11 cellular contexts compared by ENCODE assay signal in the genomic region with DNA sequence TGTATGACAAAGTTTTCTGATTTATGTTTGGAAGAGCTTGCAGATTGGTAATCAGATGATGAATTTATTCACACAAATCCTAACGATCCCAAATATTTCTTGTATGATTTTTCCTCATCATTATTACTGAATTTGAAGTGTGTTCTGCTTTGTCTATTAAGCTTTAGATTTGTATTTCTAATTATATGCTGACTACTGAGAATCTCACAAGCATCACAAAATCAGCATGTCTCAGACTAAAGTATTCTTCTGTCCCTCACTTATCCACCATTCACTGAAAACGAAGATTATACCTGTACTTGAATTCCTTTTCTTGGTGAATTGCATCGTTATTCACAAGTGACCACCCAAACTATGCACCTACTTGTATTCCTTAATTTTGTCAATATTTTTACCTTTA.
"Had no signal": no experiment of that assay in that cellular context is flagged by ENCODE, and none has a peak within 500 bp of the region (broad histone marks: within the 10 kb centered on the region; RNA-seq: fewer than 3 reads in every experiment).

No MANE protein-coding gene starts in this region.

- ATAC-seq: GM23338, HCT116 had no signal

- H3K4me1 ChIP-seq: HAP-1 had no signal

- FAIRE-seq: H1, H54 had no signal

- H3K4me3 ChIP-seq: GM23248, GM23338, HAP-1 had no signal

- H3K9me3 ChIP-seq: HAP-1 had no signal

- H3K36me3 ChIP-seq: HAP-1 had no signal

- H2AFZ ChIP-seq: GM23248, GM23338 had no signal

- DNase-seq: GM23248, GOT3, H7, H9, HCEC 1CT, HFFc6 had no signal

- H3K27ac ChIP-seq: GM23248 had no signal

- H3K9ac ChIP-seq: GM23248 had no signal

- H3K4me2 ChIP-seq: GM23338 had no signal
